Comparison of ENCODE assay signal across 9 cellular contexts in genomic region chr1:12478612-12478985, GRCh38.
DNase-seq lines count a peak whose midpoint lies in the region; ATAC-seq and TF ChIP-seq lines count a peak whose summit lies in the region.
"Had no signal": no experiment of that assay in that cellular context is flagged by ENCODE, and none has a peak within 500 bp of the region (broad histone marks: within the 10 kb centered on the region; RNA-seq: fewer than 3 reads in every experiment).

No MANE protein-coding gene starts in this region.

- H3K4me1 Mint-ChIP-seq in activated CD8-positive, alpha-beta T cell treated with anti-CD3 and anti-CD28 coated beads for 36 hours (ENCODE audit: low read depth), result peaks cover 83% of the 10 kb centered on the region

- DNase-seq in activated CD8-positive, alpha-beta T cell treated with anti-CD3 and anti-CD28 coated beads for 36 hours, result peak; percentile 59
- DNase-seq in fibroblast of the aortic adventitia (ENCODE audit: low read depth) (no peak), spleen (peak; percentile 81), D341Med (ENCODE audit: low spot score) (no peak)

- no peak for TF ChIP-seq POLR2A in spleen (IDR thresholded peaks at IDR 0.05)

- 24 to 33% (median 32%) methylated on average over 10 to 11 of the region's 11 CpGs for WGBS in spleen, 5 donors

- CTCF ChIA-PET in activated CD8-positive, alpha-beta T cell treated with anti-CD3 and anti-CD28 coated beads for 36 hours (lab: Charles Lee), result interaction anchor here (0.8 to 4.7 kb wide), 9 partner anchors 21 to 140 kb away, joined by 3 to 18 read pairs (median 3); partner anchors contain the start of gene DHRS3

- peak overlapping the region; percentile 9 for H3K4me3 ChIP-seq in fibroblast of the aortic adventitia (ENCODE audit: low read depth, low read length)
- H3K4me3 ChIP-seq in spleen, result no peak overlapping the region
- H3K4me3 ChIP-seq: GM12878 had no signal

- no peaks in the 10 kb centered on the region for H3K27me3 ChIP-seq in spleen (replicated peaks in 1 of 7)

- H3K4me3 Mint-ChIP-seq in activated CD8-positive, alpha-beta T cell treated with anti-CD3 and anti-CD28 coated beads for 36 hours, result peak overlapping the region; percentile 40

- H3K36me3 ChIP-seq in spleen, result peaks cover 0 to 45% (median 0%) of the 10 kb centered on the region in 6 donors

- H3K9me3 Mint-ChIP-seq in activated CD8-positive, alpha-beta T cell treated with anti-CD3 and anti-CD28 coated beads for 36 hours, result peaks cover 7% of the 10 kb centered on the region

- peak overlapping the region; percentile 95 for H3K27ac Mint-ChIP-seq in activated CD8-positive, alpha-beta T cell treated with anti-CD3 and anti-CD28 coated beads for 36 hours

- intact Hi-C loops in activated CD8-positive, alpha-beta T cell treated with anti-CD3 and anti-CD28 coated beads for 36 hours (cut with micrococcal nuclease), result loop anchor here (5.0 kb wide), 1 partner anchor 34 kb away; no protein-coding TSS in a partner anchor
- intact Hi-C loops in spleen (cut with DNase I; ENCODE audit: low total_unique reads), result no loop called here

- POLR2A ChIA-PET in activated CD8-positive, alpha-beta T cell treated with anti-CD3 and anti-CD28 coated beads for 36 hours (lab: Charles Lee), result interaction anchor here (1.1 to 3.1 kb wide), 10 partner anchors 9 to 140 kb away, joined by 3 to 14 read pairs (median 6); partner anchors contain the start of gene DHRS3

- ATAC-seq in HG03342 (IDR thresholded peaks at IDR 0.05; ENCODE audit: unreplicated experiment) (peak; percentile 26), HG03442 (IDR thresholded peaks at IDR 0.05; ENCODE audit: unreplicated experiment) (no peak), GM18861 (IDR thresholded peaks at IDR 0.05; ENCODE audit: unreplicated experiment) (no peak), HG02852 (IDR thresholded peaks at IDR 0.05; ENCODE audit: unreplicated experiment) (no peak)
- ATAC-seq in activated CD8-positive, alpha-beta T cell treated with anti-CD3 and anti-CD28 coated beads for 36 hours, result peak; percentile 34
- ATAC-seq: GM12878 had no signal

- no peak for TF ChIP-seq CTCF in activated CD8-positive, alpha-beta T cell treated with anti-CD3 and anti-CD28 coated beads for 36 hours (IDR thresholded peaks at IDR 0.05)
- no peak for TF ChIP-seq CTCF in fibroblast of the aortic adventitia (IDR thresholded peaks at IDR 0.05; ENCODE audit: insufficient read depth, low read length)
- TF ChIP-seq CTCF in spleen (IDR thresholded peaks at IDR 0.05 in 8 of 11, conservative IDR thresholded peaks at IDR 0.05 in 3 of 11), result no peak

- H3K36me3 Mint-ChIP-seq in activated CD8-positive, alpha-beta T cell treated with anti-CD3 and anti-CD28 coated beads for 36 hours (ENCODE audit: low read depth), result peaks cover 72% of the 10 kb centered on the region

- H3K4me1 ChIP-seq in spleen, result peaks cover 57 to 86% (median 82%) of the 10 kb centered on the region in 6 donors

- H3K27ac ChIP-seq in spleen, result peak overlapping the region; percentile 38 to 91 (median 64)

- H3K9me3 ChIP-seq in spleen, result no peaks in the 10 kb centered on the region

- H3K27me3 Mint-ChIP-seq in activated CD8-positive, alpha-beta T cell treated with anti-CD3 and anti-CD28 coated beads for 36 hours, result no peaks in the 10 kb centered on the region

Comparison
In these comparisons a context has a peak if more than half of its experiments do, and no peak if none do; other contexts are left out.
1. ATAC-seq: peak in HG03342 (single experiment) and activated CD8-positive, alpha-beta T cell treated with anti-CD3 and anti-CD28 coated beads for 36 hours (single experiment); none in HG03442 (single experiment), GM18861 (single experiment) and HG02852 (single experiment).
2. DNase-seq: peak in activated CD8-positive, alpha-beta T cell treated with anti-CD3 and anti-CD28 coated beads for 36 hours (single experiment) and spleen (single experiment); none in fibroblast of the aortic adventitia (single experiment) and D341Med (single experiment).